Comparison of ENCODE assay signal across 1 cellular context in genomic region chr21:45954271-45954670, GRCh38.
TF ChIP-seq lines count a peak whose summit lies in the region.

No MANE protein-coding gene starts in this region.

TF ChIP-seq in HepG2, 621 proteins besides CTCF, POLR2A, EP300 and RAD21 (continued from another document):
- no peak for TF ChIP-seq ZSCAN20 (CRISPR knock-in tag; IDR thresholded peaks at IDR 0.05; ENCODE audit: borderline replicate concordance)
- no peak for TF ChIP-seq ZNF225 (CRISPR knock-in tag; IDR thresholded peaks at IDR 0.05)
- no peak for TF ChIP-seq ZNF629 (CRISPR knock-in tag; conservative IDR thresholded peaks at IDR 0.05)
- TF ChIP-seq ZFP82 (CRISPR knock-in tag; IDR thresholded peaks at IDR 0.05; ENCODE audit: borderline replicate concordance), result no peak
TF ChIP-seq in HepG2: peak in this region for 0.
